Comparison of ENCODE assay signal across 1 cellular context in genomic region chr14:54817506-54817905, GRCh38.
TF ChIP-seq lines count a peak whose summit lies in the region.

No MANE protein-coding gene starts in this region.

TF ChIP-seq in HepG2, 621 proteins besides CTCF, POLR2A, EP300 and RAD21 (continued from another document):
- TF ChIP-seq, protein P1, sequence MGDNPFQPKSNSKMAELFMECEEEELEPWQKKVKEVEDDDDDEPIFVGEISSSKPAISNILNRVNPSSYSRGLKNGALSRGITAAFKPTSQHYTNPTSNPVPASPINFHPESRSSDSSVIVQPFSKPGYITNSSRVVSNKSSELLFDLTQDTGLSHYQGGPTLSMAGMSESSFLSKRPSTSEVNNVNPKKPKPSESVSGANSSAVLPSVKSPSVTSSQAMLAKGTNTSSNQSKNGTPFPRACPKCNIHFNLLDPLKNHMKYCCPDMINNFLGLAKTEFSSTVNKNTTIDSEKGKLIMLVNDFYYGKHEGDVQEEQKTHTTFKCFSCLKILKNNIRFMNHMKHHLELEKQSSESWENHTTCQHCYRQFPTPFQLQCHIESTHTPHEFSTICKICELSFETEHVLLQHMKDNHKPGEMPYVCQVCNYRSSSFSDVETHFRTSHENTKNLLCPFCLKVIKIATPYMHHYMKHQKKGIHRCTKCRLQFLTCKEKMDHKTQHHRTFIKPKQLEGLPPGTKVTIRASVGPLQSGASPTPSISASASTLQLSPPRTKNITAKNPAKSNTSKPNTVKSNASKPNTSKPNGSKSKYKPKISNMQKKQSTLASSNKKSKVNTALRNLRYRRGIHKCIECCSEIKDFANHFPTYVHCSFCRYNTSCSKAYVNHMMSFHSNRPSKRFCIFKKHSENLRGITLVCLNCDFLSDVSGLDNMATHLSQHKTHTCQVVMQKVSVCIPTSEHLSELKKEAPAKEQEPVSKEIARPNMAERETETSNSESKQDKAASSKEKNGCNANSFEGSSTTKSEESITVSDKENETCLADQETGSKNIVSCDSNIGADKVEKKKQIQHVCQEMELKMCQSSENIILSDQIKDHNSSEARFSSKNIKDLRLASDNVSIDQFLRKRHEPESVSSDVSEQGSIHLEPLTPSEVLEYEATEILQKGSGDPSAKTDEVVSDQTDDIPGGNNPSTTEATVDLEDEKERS (CRISPR knock-in tag; IDR thresholded peaks at IDR 0.05): no peak
- no peak for TF ChIP-seq CEBPG (CRISPR knock-in tag; IDR thresholded peaks at IDR 0.05)
- TF ChIP-seq ZNF841 (CRISPR knock-in tag; IDR thresholded peaks at IDR 0.05; ENCODE audit: borderline replicate concordance): no peak
- TF ChIP-seq, protein P2, sequence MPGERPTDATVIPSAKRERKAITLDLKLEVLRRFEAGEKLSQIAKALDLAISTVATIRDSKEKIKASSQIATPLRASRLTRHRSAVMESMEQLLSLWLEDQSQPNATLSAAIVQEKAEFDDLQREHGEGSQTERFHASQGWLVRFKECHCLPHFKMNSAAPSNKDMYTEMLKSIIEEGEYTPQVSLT (CRISPR knock-in tag; IDR thresholded peaks at IDR 0.05; ENCODE audit: borderline replicate concordance, low read depth): no peak
- TF ChIP-seq ZNF143 (CRISPR knock-in tag; IDR thresholded peaks at IDR 0.05): no peak
- no peak for TF ChIP-seq NCOR1 (IDR thresholded peaks at IDR 0.05; ENCODE audit: borderline replicate concordance, low read length)
- TF ChIP-seq ZNF337 (CRISPR knock-in tag; IDR thresholded peaks at IDR 0.05; ENCODE audit: borderline replicate concordance, low read depth): no peak
- TF ChIP-seq PCBP1 (IDR thresholded peaks at IDR 0.05; ENCODE audit: borderline replicate concordance, low read depth, low read length): no peak
- TF ChIP-seq ERF (CRISPR knock-in tag; IDR thresholded peaks at IDR 0.05): no peak
- TF ChIP-seq SRSF1 (optimal IDR thresholded peaks at IDR 0.05; ENCODE audit: low read depth, low read length): no peak
- TF ChIP-seq ZNF331 (CRISPR knock-in tag; IDR thresholded peaks at IDR 0.05): no peak
TF ChIP-seq in HepG2: peak in this region for 0.
